ENCODE assay signal across 8 cellular contexts in genomic region chr2:226796840-226797288, GRCh38. TPM values are rescaled to one million over a fixed set of nuclear protein-coding genes. Genes with fewer than 3 reads are reported as not detected.
DNase-seq lines count a peak whose midpoint lies in the region; ATAC-seq and TF ChIP-seq lines count a peak whose summit lies in the region.

No MANE protein-coding gene starts in this region.

- peaks cover 35 to 47% of the 10 kb centered on the region in 2 donors for H3K27me3 Mint-ChIP-seq in natural killer cell (ENCODE audit: low read depth in 2 of 2)

- POLR2A ChIA-PET in Panc1 (lab: Charles Lee) = no interaction called here

- no peaks in the 10 kb centered on the region for H3K9me3 Mint-ChIP-seq in natural killer cell

- CTCF ChIA-PET in Panc1 (lab: Charles Lee) = no interaction called here

- H3K36me3 ChIP-seq in Panc1 (ENCODE audit: control insufficient read depth, insufficient read depth, low read length) (no peaks in the 10 kb centered on the region; the same call in 1 of the 2 replicates), psoas muscle (ENCODE audit: insufficient read depth in 1 of 2, low read depth in 1 of 2) (no peaks in the 10 kb centered on the region)

- ATAC-seq in Panc1 (peak; percentile 18; the same call in 1 of the 2 replicates), psoas muscle (peak; percentile 57 to 69 (median 61)), natural killer cell (no peak), HG03159 (IDR thresholded peaks at IDR 0.05; ENCODE audit: unreplicated experiment) (no peak)

- H3K27me3 ChIP-seq in Panc1 (ENCODE audit: control insufficient read depth, insufficient read depth, low read length) (no peaks in the 10 kb centered on the region), psoas muscle (ENCODE audit: insufficient read depth in 3 of 3, low read length in 2 of 3) (no peaks in the 10 kb centered on the region)

- TF ChIP-seq CTCF in Panc1 (IDR thresholded peaks at IDR 0.05) (peak; percentile 90), psoas muscle (IDR thresholded peaks at IDR 0.05) (peak; percentile 78), natural killer cell (IDR thresholded peaks at IDR 0.05) (no peak)

- WGBS in psoas muscle, 3 donors = 36 to 64% (median 36%) methylated on average over 16 to 17 of the region's 17 CpGs

- no peak overlapping the region for H3K27ac Mint-ChIP-seq in natural killer cell

- no TSS peak for BruUV-seq in Panc1 (replicated peaks; lab: Mats Ljungman, UMichigan)

- H3K27ac ChIP-seq in Panc1 (ENCODE audit: low read length) = peak overlapping the region; percentile 90
- peak overlapping the region; percentile 99 for H3K27ac ChIP-seq in psoas muscle

- H3K4me1 ChIP-seq in Panc1 (ENCODE audit: control insufficient read depth, insufficient read depth, low read length) (peaks cover 17% of the 10 kb centered on the region), psoas muscle (peaks cover 59% of the 10 kb centered on the region)

- in situ Hi-C loops in G401 (cut with HindIII; ENCODE audit: low sequenced_read_pairs) (loop anchor here (25.0 kb wide), 1 partner anchor 310 kb away; no protein-coding TSS in a partner anchor), Panc1 (cut with HindIII; ENCODE audit: low pct_unique_long_range_greater_than_20kb, low sequenced_read_pairs) (no loop called here)

- H3K9me3 ChIP-seq in Panc1 (ENCODE audit: control insufficient read depth, insufficient read depth, low read depth, low read length) = no peaks in the 10 kb centered on the region
- no peaks in the 10 kb centered on the region for H3K9me3 ChIP-seq in psoas muscle

- H3K4me3 ChIP-seq in Panc1 (ENCODE audit: low read depth in 2 of 2, low read length in 2 of 2) = peak overlapping the region; percentile 73 to 79
- H3K4me3 ChIP-seq in psoas muscle = peak overlapping the region; percentile 89

- H3K4me3 Mint-ChIP-seq in natural killer cell = no peak overlapping the region

- H3K36me3 Mint-ChIP-seq in natural killer cell = no peaks in the 10 kb centered on the region

- H3K4me1 Mint-ChIP-seq in natural killer cell = peaks cover 9 to 26% of the 10 kb centered on the region in 2 donors

- DNase-seq in G401 (ENCODE audit: low spot score) = peak; percentile 13
- DNase-seq in Panc1 (ENCODE audit: low read depth, low spot score) = no peak
- peak; percentile 70 for DNase-seq in fibroblast of gingiva (ENCODE audit: low read depth)
- peak; percentile 60 to 83 for DNase-seq in psoas muscle
- DNase-seq in stimulated activated CD4-positive, alpha-beta T cell treated with anti-CD3 and anti-CD28 coated beads, Interleukin-15, amount 100 ng/mL, for 24 hours = no peak
- no peak for DNase-seq in mesenteric fat pad (ENCODE audit: low spot score)
- DNase-seq in natural killer cell = no peak

- intact Hi-C loops in Panc1 (cut with micrococcal nuclease; ENCODE audit: unreplicated experiment) (loop anchor here (5.0 to 10.0 kb wide), 4 partner anchors 312 to 910 kb away; no protein-coding TSS in a partner anchor), psoas muscle (cut with DNase I) (loop anchor here (2.0 to 10.0 kb wide), 9 partner anchors 55 to 642 kb away; no protein-coding TSS in a partner anchor), natural killer cell (cut with micrococcal nuclease) (no loop called here)

RNA-seq across cellular contexts. Expression of gene IRS1, which starts 2.8 kb away (rescaled TPM):
- 24.6 and 26.5 TPM in 2 replicates for total RNA-seq in G401 (2014; rRNA removed; shearing (Covaris generic))
- total RNA-seq in Panc1 (2021; ENCODE audit: unreplicated experiment) (27.3 TPM), psoas muscle (10 to 100 TPM in 3 of 4 donors, 1 to 10 TPM in 1; 6.1 to 12.2 (median 11.6) TPM), mesenteric fat pad (17.0 TPM), natural killer cell (under 1 TPM; 0.09 to 0.55 (median 0.36) TPM)
- polyA plus RNA-seq in Panc1 (2012; ENCODE audit: insufficient read length) = 19.6 TPM
- 10 to 100 TPM in 2 of 3 donors, 1 to 10 TPM in 1; 2.5 to 21.0 (median 17.1) TPM for polyA plus RNA-seq in psoas muscle

RNA-seq across cellular contexts. Expression of gene RHBDD1, which starts 39.0 kb away (rescaled TPM):
- total RNA-seq in G401 (2014; rRNA removed; shearing (Covaris generic)) = 4.0 and 7.9 TPM in 2 replicates
- total RNA-seq in Panc1 (2021; ENCODE audit: unreplicated experiment) (25.3 TPM), psoas muscle (10 to 100 TPM; 15.8 to 26.1 (median 20.1) TPM), mesenteric fat pad (31.9 TPM), natural killer cell (10 to 100 TPM; 33.7 to 49.7 (median 47.7) TPM)
- 11.6 TPM for polyA plus RNA-seq in Panc1 (2012; ENCODE audit: insufficient read length)
- polyA plus RNA-seq in psoas muscle = 10 to 100 TPM in 1 of 3 donors, 1 to 10 TPM in 2; 6.7 to 24.5 (median 9.2) TPM

Comparison
In these comparisons a context has a peak if more than half of its experiments do, and no peak if none do; other contexts are left out.
1. DNase-seq: peak in G401 (single experiment), fibroblast of gingiva (single experiment) and psoas muscle (2 of 2); none in Panc1 (single experiment), stimulated activated CD4-positive, alpha-beta T cell treated with anti-CD3 and anti-CD28 coated beads, Interleukin-15, amount 100 ng/mL, for 24 hours (single experiment), mesenteric fat pad (single experiment) and natural killer cell (single experiment).
2. ATAC-seq: peak in Panc1 (single experiment) and psoas muscle (4 of 4); none in natural killer cell (0 of 3) and HG03159 (single experiment).
3. RNA of gene IRS1, which starts 2.8 kb away (total RNA-seq): 27.3 TPM in Panc1 (single experiment), 24.6 to 26.5 TPM in G401, 17.0 TPM in mesenteric fat pad (single experiment) and 6.1 to 12.2 TPM in psoas muscle; 0.09 to 0.55 TPM in natural killer cell; every median in the first group is over 4 times any median in the second.